Comparison of ENCODE assay signal across 9 cellular contexts in genomic region chr3:176939022-176939817, GRCh38.
DNase-seq lines count a peak whose midpoint lies in the region; ATAC-seq and TF ChIP-seq lines count a peak whose summit lies in the region.
"Had no signal": no experiment of that assay in that cellular context is flagged by ENCODE, and none has a peak within 500 bp of the region (broad histone marks: within the 10 kb centered on the region; RNA-seq: fewer than 3 reads in every experiment).

No MANE protein-coding gene starts in this region.

- no peaks in the 10 kb centered on the region for H3K36me3 Mint-ChIP-seq in activated T-helper 1 cell treated with anti-CD3 and anti-CD28 coated beads, Interleukin-12 subunit alpha, Interleukin-12 subunit beta, Interleukin-2, Interleukin-4 antibody, amounts not matched to agents 30 ng/mL and 10 ng/mL and 1 ng/mL, durations not matched to agents 14 hours and 24 hours and 36 hours (ENCODE audit: low read depth)
- H3K36me3 Mint-ChIP-seq in progenitor cell of endocrine pancreas (ENCODE audit: insufficient read depth): peaks cover 8% of the 10 kb centered on the region

- ATAC-seq in GM21526 (IDR thresholded peaks at IDR 0.05; ENCODE audit: low FRiP score, unreplicated experiment) (peak; percentile 98), gastroesophageal sphincter (peak; percentile 71)

- no peak overlapping the region for H3K4me3 Mint-ChIP-seq in activated T-helper 1 cell treated with anti-CD3 and anti-CD28 coated beads, Interleukin-12 subunit alpha, Interleukin-12 subunit beta, Interleukin-2, Interleukin-4 antibody, amounts not matched to agents 30 ng/mL and 10 ng/mL and 1 ng/mL, durations not matched to agents 14 hours and 24 hours and 36 hours
- H3K4me3 Mint-ChIP-seq in progenitor cell of endocrine pancreas (ENCODE audit: low read depth): no peak overlapping the region

- H3K27me3 Mint-ChIP-seq in activated T-helper 1 cell treated with anti-CD3 and anti-CD28 coated beads, Interleukin-12 subunit alpha, Interleukin-12 subunit beta, Interleukin-2, Interleukin-4 antibody, amounts not matched to agents 30 ng/mL and 10 ng/mL and 1 ng/mL, durations not matched to agents 14 hours and 24 hours and 36 hours (ENCODE audit: insufficient read depth): peaks cover 5% of the 10 kb centered on the region
- no peaks in the 10 kb centered on the region for H3K27me3 Mint-ChIP-seq in progenitor cell of endocrine pancreas

- no peaks in the 10 kb centered on the region for H3K4me1 Mint-ChIP-seq in activated T-helper 1 cell treated with anti-CD3 and anti-CD28 coated beads, Interleukin-12 subunit alpha, Interleukin-12 subunit beta, Interleukin-2, Interleukin-4 antibody, amounts not matched to agents 30 ng/mL and 10 ng/mL and 1 ng/mL, durations not matched to agents 14 hours and 24 hours and 36 hours (ENCODE audit: low read depth)
- peaks cover 11% of the 10 kb centered on the region for H3K4me1 Mint-ChIP-seq in progenitor cell of endocrine pancreas (ENCODE audit: low read depth)

- 19 to 20% methylated on average over 10 of the region's 10 CpGs for WGBS in gastroesophageal sphincter (ENCODE audit: low coverage in 1 of 2), 2 donors

- DNase-seq in NCI-H187 (lab: John Stamatoyannopoulos, UW) (peak; percentile 42 to 46), NCI-H187 treated with DMSO at 0.1 percent for 48 hours (lab: John Stamatoyannopoulos, UW) (no peak), HT-29 (ENCODE audit: low spot score) (peak; percentile 85), NCI-H82 (lab: John Stamatoyannopoulos, UW) (peak; percentile 94), progenitor cell of endocrine pancreas (ENCODE audit: low spot score, unreplicated experiment) (peak; percentile 11)
- DNase-seq in activated T-helper 1 cell treated with anti-CD3 and anti-CD28 coated beads, Interleukin-12 subunit alpha, Interleukin-12 subunit beta, Interleukin-2, Interleukin-4 antibody, amounts not matched to agents 30 ng/mL and 10 ng/mL and 1 ng/mL, durations not matched to agents 14 hours and 24 hours and 36 hours (ENCODE audit: low spot score): peak; percentile 4

- H3K9me3 Mint-ChIP-seq in activated T-helper 1 cell treated with anti-CD3 and anti-CD28 coated beads, Interleukin-12 subunit alpha, Interleukin-12 subunit beta, Interleukin-2, Interleukin-4 antibody, amounts not matched to agents 30 ng/mL and 10 ng/mL and 1 ng/mL, durations not matched to agents 14 hours and 24 hours and 36 hours: no peaks in the 10 kb centered on the region
- peaks cover 14% of the 10 kb centered on the region for H3K9me3 Mint-ChIP-seq in progenitor cell of endocrine pancreas (ENCODE audit: low read depth)

- no peak for TF ChIP-seq EP300 in gastroesophageal sphincter (IDR thresholded peaks at IDR 0.05)

- no peak overlapping the region for H3K27ac ChIP-seq in gastroesophageal sphincter
- H3K27ac ChIP-seq: BLaER1 had no signal

- H3K36me3 ChIP-seq in gastroesophageal sphincter: no peaks in the 10 kb centered on the region
- H3K36me3 ChIP-seq: BLaER1 had no signal

- TF ChIP-seq POLR2A in gastroesophageal sphincter (IDR thresholded peaks at IDR 0.05): no peak

- no peak overlapping the region for H3K27ac Mint-ChIP-seq in activated T-helper 1 cell treated with anti-CD3 and anti-CD28 coated beads, Interleukin-12 subunit alpha, Interleukin-12 subunit beta, Interleukin-2, Interleukin-4 antibody, amounts not matched to agents 30 ng/mL and 10 ng/mL and 1 ng/mL, durations not matched to agents 14 hours and 24 hours and 36 hours
- no peak overlapping the region for H3K27ac Mint-ChIP-seq in progenitor cell of endocrine pancreas

- no peaks in the 10 kb centered on the region for H3K9me3 ChIP-seq in gastroesophageal sphincter
- H3K9me3 ChIP-seq: BLaER1 had no signal

- peak; percentile 69 to 84 (median 74) for TF ChIP-seq CTCF in gastroesophageal sphincter (IDR thresholded peaks at IDR 0.05)
- peak; percentile 90 for TF ChIP-seq CTCF in progenitor cell of endocrine pancreas (IDR thresholded peaks at IDR 0.05; ENCODE audit: unreplicated experiment)

- intact Hi-C loops in activated T-helper 1 cell treated with anti-CD3 and anti-CD28 coated beads, Interleukin-12 subunit alpha, Interleukin-12 subunit beta, Interleukin-2, Interleukin-4 antibody, amounts not matched to agents 30 ng/mL and 10 ng/mL and 1 ng/mL, durations not matched to agents 14 hours and 24 hours and 36 hours (cut with micrococcal nuclease): loop anchor here (1.0 to 2.0 kb wide), 2 partner anchors 67 to 424 kb away; no protein-coding TSS in a partner anchor

- no peaks in the 10 kb centered on the region for H3K27me3 ChIP-seq in gastroesophageal sphincter
- H3K27me3 ChIP-seq: BLaER1 had no signal

- H3K4me1 ChIP-seq in gastroesophageal sphincter: peaks cover 0 to 18% (median 6%) of the 10 kb centered on the region in 3 donors

- H3K4me3 ChIP-seq in gastroesophageal sphincter: no peak overlapping the region
- H3K4me3 ChIP-seq: BLaER1 had no signal
